In the genomic region with DNA sequence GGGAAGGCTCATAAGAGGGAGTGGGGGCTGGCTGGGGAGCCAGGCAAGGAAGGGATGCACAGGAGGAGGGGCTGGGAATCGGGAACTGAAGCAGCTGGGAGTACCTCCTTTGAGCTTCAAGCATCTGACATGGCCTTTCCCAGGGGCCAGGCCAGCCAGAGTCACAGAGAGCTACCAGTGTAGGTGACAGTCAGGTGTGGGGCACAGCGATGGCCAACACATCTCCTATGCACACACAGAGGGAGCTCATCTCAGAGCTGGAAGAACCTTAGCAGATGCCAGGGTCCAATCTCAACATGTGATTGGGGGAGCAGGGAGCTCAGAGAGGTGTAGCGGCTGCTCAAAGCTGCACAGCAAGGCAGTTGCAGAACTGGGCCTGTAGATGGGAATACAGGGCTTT, we compare ENCODE assay signal across 1 cellular context.
TF ChIP-seq lines count a peak whose summit lies in the region.

No MANE protein-coding gene starts in this region.

TF ChIP-seq in GM23338, 12 proteins besides CTCF, POLR2A, EP300 and RAD21 (continued from another document):
- TF ChIP-seq, protein P1, sequence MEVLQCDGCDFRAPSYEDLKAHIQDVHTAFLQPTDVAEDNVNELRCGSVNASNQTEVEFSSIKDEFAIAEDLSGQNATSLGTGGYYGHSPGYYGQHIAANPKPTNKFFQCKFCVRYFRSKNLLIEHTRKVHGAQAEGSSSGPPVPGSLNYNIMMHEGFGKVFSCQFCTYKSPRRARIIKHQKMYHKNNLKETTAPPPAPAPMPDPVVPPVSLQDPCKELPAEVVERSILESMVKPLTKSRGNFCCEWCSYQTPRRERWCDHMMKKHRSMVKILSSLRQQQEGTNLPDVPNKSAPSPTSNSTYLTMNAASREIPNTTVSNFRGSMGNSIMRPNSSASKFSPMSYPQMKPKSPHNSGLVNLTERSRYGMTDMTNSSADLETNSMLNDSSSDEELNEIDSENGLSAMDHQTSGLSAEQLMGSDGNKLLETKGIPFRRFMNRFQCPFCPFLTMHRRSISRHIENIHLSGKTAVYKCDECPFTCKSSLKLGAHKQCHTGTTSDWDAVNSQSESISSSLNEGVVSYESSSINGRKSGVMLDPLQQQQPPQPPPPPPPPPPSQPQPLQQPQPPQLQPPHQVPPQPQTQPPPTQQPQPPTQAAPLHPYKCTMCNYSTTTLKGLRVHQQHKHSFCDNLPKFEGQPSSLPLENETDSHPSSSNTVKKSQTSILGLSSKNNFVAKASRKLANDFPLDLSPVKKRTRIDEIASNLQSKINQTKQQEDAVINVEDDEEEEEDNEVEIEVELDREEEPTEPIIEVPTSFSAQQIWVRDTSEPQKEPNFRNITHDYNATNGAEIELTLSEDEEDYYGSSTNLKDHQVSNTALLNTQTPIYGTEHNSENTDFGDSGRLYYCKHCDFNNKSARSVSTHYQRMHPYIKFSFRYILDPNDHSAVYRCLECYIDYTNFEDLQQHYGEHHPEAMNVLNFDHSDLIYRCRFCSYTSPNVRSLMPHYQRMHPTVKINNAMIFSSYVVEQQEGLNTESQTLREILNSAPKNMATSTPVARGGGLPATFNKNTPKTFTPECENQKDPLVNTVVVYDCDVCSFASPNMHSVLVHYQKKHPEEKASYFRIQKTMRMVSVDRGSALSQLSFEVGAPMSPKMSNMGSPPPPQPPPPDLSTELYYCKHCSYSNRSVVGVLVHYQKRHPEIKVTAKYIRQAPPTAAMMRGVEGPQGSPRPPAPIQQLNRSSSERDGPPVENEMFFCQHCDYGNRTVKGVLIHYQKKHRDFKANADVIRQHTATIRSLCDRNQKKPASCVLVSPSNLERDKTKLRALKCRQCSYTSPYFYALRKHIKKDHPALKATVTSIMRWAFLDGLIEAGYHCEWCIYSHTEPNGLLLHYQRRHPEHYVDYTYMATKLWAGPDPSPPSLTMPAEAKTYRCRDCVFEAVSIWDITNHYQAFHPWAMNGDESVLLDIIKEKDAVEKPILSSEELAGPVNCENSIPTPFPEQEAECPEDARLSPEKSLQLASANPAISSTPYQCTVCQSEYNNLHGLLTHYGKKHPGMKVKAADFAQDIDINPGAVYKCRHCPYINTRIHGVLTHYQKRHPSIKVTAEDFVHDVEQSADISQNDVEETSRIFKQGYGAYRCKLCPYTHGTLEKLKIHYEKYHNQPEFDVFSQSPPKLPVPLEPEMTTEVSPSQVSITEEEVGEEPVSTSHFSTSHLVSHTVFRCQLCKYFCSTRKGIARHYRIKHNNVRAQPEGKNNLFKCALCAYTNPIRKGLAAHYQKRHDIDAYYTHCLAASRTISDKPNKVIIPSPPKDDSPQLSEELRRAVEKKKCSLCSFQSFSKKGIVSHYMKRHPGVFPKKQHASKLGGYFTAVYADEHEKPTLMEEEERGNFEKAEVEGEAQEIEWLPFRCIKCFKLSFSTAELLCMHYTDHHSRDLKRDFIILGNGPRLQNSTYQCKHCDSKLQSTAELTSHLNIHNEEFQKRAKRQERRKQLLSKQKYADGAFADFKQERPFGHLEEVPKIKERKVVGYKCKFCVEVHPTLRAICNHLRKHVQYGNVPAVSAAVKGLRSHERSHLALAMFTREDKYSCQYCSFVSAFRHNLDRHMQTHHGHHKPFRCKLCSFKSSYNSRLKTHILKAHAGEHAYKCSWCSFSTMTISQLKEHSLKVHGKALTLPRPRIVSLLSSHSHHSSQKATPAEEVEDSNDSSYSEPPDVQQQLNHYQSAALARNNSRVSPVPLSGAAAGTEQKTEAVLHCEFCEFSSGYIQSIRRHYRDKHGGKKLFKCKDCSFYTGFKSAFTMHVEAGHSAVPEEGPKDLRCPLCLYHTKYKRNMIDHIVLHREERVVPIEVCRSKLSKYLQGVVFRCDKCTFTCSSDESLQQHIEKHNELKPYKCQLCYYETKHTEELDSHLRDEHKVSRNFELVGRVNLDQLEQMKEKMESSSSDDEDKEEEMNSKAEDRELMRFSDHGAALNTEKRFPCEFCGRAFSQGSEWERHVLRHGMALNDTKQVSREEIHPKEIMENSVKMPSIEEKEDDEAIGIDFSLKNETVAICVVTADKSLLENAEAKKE (CRISPR knock-in tag; IDR thresholded peaks at IDR 0.05), result no peak
- TF ChIP-seq NANOG (IDR thresholded peaks at IDR 0.05; ENCODE audit: borderline replicate concordance) (no peak), EZH2phosphoT487 (IDR thresholded peaks at IDR 0.05; ENCODE audit: unreplicated experiment) (no peak), JUNB (IDR thresholded peaks at IDR 0.05; ENCODE audit: unreplicated experiment) (no peak), CREB1 (CRISPR knock-in tag; IDR thresholded peaks at IDR 0.05; ENCODE audit: low read depth) (no peak), ZNF114 (CRISPR knock-in tag; IDR thresholded peaks at IDR 0.05) (no peak), EZH2 (IDR thresholded peaks at IDR 0.05; ENCODE audit: low read depth, unreplicated experiment) (no peak)
- TF ChIP-seq, protein P2, sequence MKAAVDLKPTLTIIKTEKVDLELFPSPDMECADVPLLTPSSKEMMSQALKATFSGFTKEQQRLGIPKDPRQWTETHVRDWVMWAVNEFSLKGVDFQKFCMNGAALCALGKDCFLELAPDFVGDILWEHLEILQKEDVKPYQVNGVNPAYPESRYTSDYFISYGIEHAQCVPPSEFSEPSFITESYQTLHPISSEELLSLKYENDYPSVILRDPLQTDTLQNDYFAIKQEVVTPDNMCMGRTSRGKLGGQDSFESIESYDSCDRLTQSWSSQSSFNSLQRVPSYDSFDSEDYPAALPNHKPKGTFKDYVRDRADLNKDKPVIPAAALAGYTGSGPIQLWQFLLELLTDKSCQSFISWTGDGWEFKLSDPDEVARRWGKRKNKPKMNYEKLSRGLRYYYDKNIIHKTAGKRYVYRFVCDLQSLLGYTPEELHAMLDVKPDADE (IDR thresholded peaks at IDR 0.05), result no peak
